26 cellular contexts compared by ENCODE assay signal in the genomic region with DNA sequence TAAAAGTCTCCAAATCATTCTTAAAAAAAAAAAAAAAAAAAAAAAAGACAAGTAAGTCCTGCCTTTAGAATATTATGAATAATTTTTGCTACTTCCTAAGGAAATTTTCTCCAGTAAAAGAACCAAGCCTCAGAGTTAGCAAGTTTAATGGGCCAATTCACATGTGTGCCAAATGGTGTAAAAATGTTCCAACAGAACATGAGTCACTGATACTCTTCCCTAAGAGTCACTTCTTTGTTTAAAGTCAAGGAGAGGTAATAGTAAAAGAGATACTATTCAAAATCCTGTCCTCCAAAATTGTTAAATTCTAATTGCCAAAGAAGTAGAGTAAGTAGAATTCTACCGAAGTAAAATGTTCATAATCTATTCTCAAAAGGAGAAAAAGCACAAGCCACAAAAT. TPM values are rescaled to one million over a fixed set of nuclear protein-coding genes. Genes with fewer than 3 reads are reported as not detected.
A peak's percentile ranks its signal among the peaks of the same experiment; 100 is the strongest.
DNase-seq lines count a peak whose midpoint lies in the region; ATAC-seq and TF ChIP-seq lines count a peak whose summit lies in the region.
"Had no signal": no experiment of that assay in that cellular context is flagged by ENCODE, and none has a peak within 500 bp of the region (broad histone marks: within the 10 kb centered on the region; RNA-seq: fewer than 3 reads in every experiment).

No MANE protein-coding gene starts in this region.

- H3K36me3 ChIP-seq in CD8-positive, alpha-beta T cell (ENCODE audit: insufficient read depth, low read length): no peaks in the 10 kb centered on the region
- H3K36me3 ChIP-seq: ascending aorta, upper lobe of left lung had no signal

- no peak overlapping the region for H3K4me3 ChIP-seq in foreskin fibroblast (ENCODE audit: low read depth in 1 of 2, low read length in 2 of 2)
- H3K4me3 ChIP-seq in CD8-positive, alpha-beta T cell (ENCODE audit: low read depth, low read length): no peak overlapping the region
- H3K4me3 ChIP-seq: A549, ascending aorta, upper lobe of left lung had no signal

- no peak for ATAC-seq in stimulated activated naive B cell treated with anti-CD40 and anti-IgM and Interleukin-4, amounts not matched to agents 10 μg/mL and 1 μg/mL and 100 μg/mL, for 72 hours (replicated peaks)
- ATAC-seq in CD8-positive, alpha-beta T cell: no peak
- ATAC-seq in HG03442 (IDR thresholded peaks at IDR 0.05; ENCODE audit: unreplicated experiment): no peak
- ATAC-seq: A549 had no signal

- intact Hi-C loops in CD8-positive, alpha-beta T cell (cut with DNase I, micrococcal nuclease): no loop called here

- H3K4me1 ChIP-seq in CD8-positive, alpha-beta T cell (ENCODE audit: insufficient read depth, low read length): no peaks in the 10 kb centered on the region
- H3K4me1 ChIP-seq: A549, ascending aorta, upper lobe of left lung had no signal

- H3K27ac Mint-ChIP-seq in stimulated activated naive B cell treated with anti-CD40 and anti-IgM and Interleukin-4, amounts not matched to agents 10 μg/mL and 1 μg/mL and 100 μg/mL, for 72 hours: no peak overlapping the region
- no peak overlapping the region for H3K27ac Mint-ChIP-seq in CD8-positive, alpha-beta T cell
- H3K27ac Mint-ChIP-seq: activated naive CD8-positive, alpha-beta T cell treated with anti-CD3 and anti-CD28 coated beads for 36 hours had no signal

- H3K27ac ChIP-seq in CD8-positive, alpha-beta T cell (ENCODE audit: low read depth, low read length): no peak overlapping the region
- H3K27ac ChIP-seq: A549, ascending aorta, upper lobe of left lung had no signal

- peaks cover 0 to 3% of the 10 kb centered on the region in 2 donors for H3K27me3 Mint-ChIP-seq in stimulated activated naive B cell treated with anti-CD40 and anti-IgM and Interleukin-4, amounts not matched to agents 10 μg/mL and 1 μg/mL and 100 μg/mL, for 72 hours
- peaks cover 5% of the 10 kb centered on the region for H3K27me3 Mint-ChIP-seq in CD8-positive, alpha-beta T cell (ENCODE audit: low read depth)
- H3K27me3 Mint-ChIP-seq: activated naive CD8-positive, alpha-beta T cell treated with anti-CD3 and anti-CD28 coated beads for 36 hours had no signal

- peak; percentile 24 for DNase-seq in AG08395 (ENCODE audit: low spot score)
- DNase-seq in GM03348 (ENCODE audit: low spot score): peak; percentile 29
- peak; percentile 14 for DNase-seq in astrocyte of the hippocampus (ENCODE audit: low read depth, low spot score)
- peak; percentile 18 to 40 for DNase-seq in foreskin fibroblast
- DNase-seq in stimulated activated naive B cell treated with anti-CD40 and anti-IgM and Interleukin-4, amounts not matched to agents 10 μg/mL and 1 μg/mL and 100 μg/mL, for 72 hours: no peak
- DNase-seq in SIG-M5 (lab: John Stamatoyannopoulos, UW): no peak
- no peak for DNase-seq in CD8-positive, alpha-beta T cell
- DNase-seq: activated effector memory CD4-positive, alpha-beta T cell treated with Interleukin-2 at 50 U/mL for 16 hours; activated naive CD8-positive, alpha-beta T cell treated with anti-CD3 and anti-CD28 coated beads for 36 hours; activated T-cell treated with anti-CD3 and anti-CD28 coated beads for 4 hours; KG1; mesendoderm; NCI-H1417; NCI-H2081 treated with DMSO at 0.1 percent for 48 hours; NCI-H226; NCI-H748 treated with DMSO at 0.1 percent for 48 hours; RPMI8226; SK-N-SH; substantia nigra; upper lobe of left lung had no signal

- H3K27me3 ChIP-seq in CD8-positive, alpha-beta T cell (ENCODE audit: insufficient read depth, low read length): no peaks in the 10 kb centered on the region
- H3K27me3 ChIP-seq: ascending aorta, upper lobe of left lung had no signal

- H3K36me3 Mint-ChIP-seq in stimulated activated naive B cell treated with anti-CD40 and anti-IgM and Interleukin-4, amounts not matched to agents 10 μg/mL and 1 μg/mL and 100 μg/mL, for 72 hours: no peaks in the 10 kb centered on the region
- no peaks in the 10 kb centered on the region for H3K36me3 Mint-ChIP-seq in CD8-positive, alpha-beta T cell
- H3K36me3 Mint-ChIP-seq: activated naive CD8-positive, alpha-beta T cell treated with anti-CD3 and anti-CD28 coated beads for 36 hours had no signal

- no peaks in the 10 kb centered on the region for H3K9me3 Mint-ChIP-seq in stimulated activated naive B cell treated with anti-CD40 and anti-IgM and Interleukin-4, amounts not matched to agents 10 μg/mL and 1 μg/mL and 100 μg/mL, for 72 hours
- no peaks in the 10 kb centered on the region for H3K9me3 Mint-ChIP-seq in CD8-positive, alpha-beta T cell
- H3K9me3 Mint-ChIP-seq: activated naive CD8-positive, alpha-beta T cell treated with anti-CD3 and anti-CD28 coated beads for 36 hours had no signal

- no peaks in the 10 kb centered on the region for H3K9me3 ChIP-seq in CD8-positive, alpha-beta T cell (ENCODE audit: low read length)
- H3K9me3 ChIP-seq: A549, ascending aorta, SK-N-SH, upper lobe of left lung had no signal

- H3K4me1 Mint-ChIP-seq in stimulated activated naive B cell treated with anti-CD40 and anti-IgM and Interleukin-4, amounts not matched to agents 10 μg/mL and 1 μg/mL and 100 μg/mL, for 72 hours: no peaks in the 10 kb centered on the region
- no peaks in the 10 kb centered on the region for H3K4me1 Mint-ChIP-seq in CD8-positive, alpha-beta T cell (ENCODE audit: low read depth)
- H3K4me1 Mint-ChIP-seq: activated naive CD8-positive, alpha-beta T cell treated with anti-CD3 and anti-CD28 coated beads for 36 hours had no signal

- H3K4me3 Mint-ChIP-seq in stimulated activated naive B cell treated with anti-CD40 and anti-IgM and Interleukin-4, amounts not matched to agents 10 μg/mL and 1 μg/mL and 100 μg/mL, for 72 hours: no peak overlapping the region
- no peak overlapping the region for H3K4me3 Mint-ChIP-seq in CD8-positive, alpha-beta T cell
- H3K4me3 Mint-ChIP-seq: activated naive CD8-positive, alpha-beta T cell treated with anti-CD3 and anti-CD28 coated beads for 36 hours had no signal

- POLR2A ChIA-PET in CD8-positive, alpha-beta T cell (lab: Charles Lee): no interaction called here

- no peak for TF ChIP-seq CTCF in foreskin fibroblast (IDR thresholded peaks at IDR 0.05; ENCODE audit: low read depth, low read length)
- TF ChIP-seq CTCF in CD8-positive, alpha-beta T cell (IDR thresholded peaks at IDR 0.05): no peak

- CTCF ChIA-PET in CD8-positive, alpha-beta T cell (lab: Charles Lee): no interaction called here

RNA-seq across cellular contexts. Expression of gene CPA3, which starts 17.7 kb away (rescaled TPM):
- not detected for total RNA-seq in CD8-positive, alpha-beta T cell
- total RNA-seq: activated naive CD8-positive, alpha-beta T cell treated with anti-CD3 and anti-CD28 coated beads for 36 hours; ascending aorta; frontal cortex; T-helper 2 cell treated with Interferon-gamma antibody and Interleukin-4, amounts not matched to agents 100 ng/mL and 5 ng/mL, for 36 hours had no signal

RNA-seq across cellular contexts. Expression of gene CPB1, which starts 19.7 kb away (rescaled TPM):
- total RNA-seq in CD8-positive, alpha-beta T cell: not detected
- total RNA-seq: activated naive CD8-positive, alpha-beta T cell treated with anti-CD3 and anti-CD28 coated beads for 36 hours; cerebellum; frontal cortex; T-helper 2 cell treated with Interferon-gamma antibody and Interleukin-4, amounts not matched to agents 100 ng/mL and 5 ng/mL, for 36 hours had no signal

Comparison
In these comparisons a context has a peak if more than half of its experiments do, and no peak if none do; other contexts are left out.
1. DNase-seq: peak in AG08395 (single experiment), GM03348 (single experiment), astrocyte of the hippocampus (single experiment) and foreskin fibroblast (2 of 2); none in stimulated activated naive B cell treated with anti-CD40 and anti-IgM and Interleukin-4, amounts not matched to agents 10 μg/mL and 1 μg/mL and 100 μg/mL, for 72 hours (single experiment), SIG-M5 (single experiment) and CD8-positive, alpha-beta T cell (0 of 7).